26 cellular contexts compared by ENCODE assay signal in the genomic region with DNA sequence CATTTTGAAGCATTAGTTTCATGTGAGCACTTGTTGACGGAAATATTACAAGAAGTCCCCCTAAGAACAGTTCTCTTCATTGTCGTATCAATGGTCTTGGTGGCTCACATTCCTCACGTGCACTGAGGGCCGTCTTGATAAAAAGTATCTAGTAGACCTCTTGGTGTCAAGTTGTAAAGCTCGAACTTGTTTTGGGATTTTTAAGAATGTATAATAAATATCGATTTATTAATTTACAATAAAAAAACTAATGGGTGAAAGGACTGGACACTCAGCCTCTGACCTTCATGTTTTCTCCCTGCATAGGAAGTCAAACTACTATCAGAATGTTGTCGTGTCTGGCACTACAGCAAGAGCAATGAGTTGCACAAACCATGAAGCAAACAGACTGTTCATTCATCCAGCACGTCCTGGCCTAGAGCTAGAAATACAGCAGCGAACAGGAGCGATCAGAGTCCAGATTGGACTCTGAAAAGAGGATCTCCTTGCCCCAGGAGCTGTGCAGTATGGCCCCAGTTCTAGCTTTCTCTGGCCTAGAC.
"Had no signal": no experiment of that assay in that cellular context is flagged by ENCODE, and none has a peak within 500 bp of the region (broad histone marks: within the 10 kb centered on the region; RNA-seq: fewer than 3 reads in every experiment).

No MANE protein-coding gene starts in this region.

- H2AFZ ChIP-seq: PC-9 had no signal

- DNase-seq: activated CD4-positive, alpha-beta T cell treated with anti-CD3 and anti-CD28 coated beads for 36 hours; activated CD4-positive, alpha-beta T cell treated with anti-CD3 and anti-CD28 coated beads, Interleukin-2, amount 50 U/mL, for 1 hour; activated CD8-positive, alpha-beta memory T cell treated with anti-CD3 and anti-CD28 coated beads, Interleukin-2, amount 50 U/mL, for 4 hours; activated CD8-positive, alpha-beta T cell treated with anti-CD3 and anti-CD28 coated beads for 36 hours; activated gamma-delta T cell treated with Interleukin-2 at 50 U/mL for 16 hours; activated naive CD4-positive, alpha-beta T cell treated with anti-CD3 and anti-CD28 coated beads, Interleukin-2, amount 10 ng/mL, durations not matched to agents 7 days and 5 days; activated naive CD8-positive, alpha-beta T cell treated with anti-CD3 and anti-CD28 coated beads for 36 hours; activated T-cell treated with anti-CD3 and anti-CD28 coated beads, Interleukin-2, amount 50 U/mL, for 72 hours; caudate nucleus; Kasumi-1; KBM-7; MV-4-11; NCI-H1105; NCI-H1436; NCI-H1694 treated with DMSO at 0.1 percent for 48 hours; NCI-H2029 treated with DMSO at 0.1 percent for 48 hours; NCI-H510A treated with DMSO at 0.1 percent for 48 hours; NCI-H69; NK-92 treated with Interleukin-12 subunit alpha and Interleukin-12 subunit beta, amount 100 ng/mL, for 24 hours; PC-9; SIG-M5; T-cell; T-helper 2 cell; T1000; WERI-Rb-1 had no signal

- ATAC-seq: activated CD4-positive, alpha-beta T cell treated with anti-CD3 and anti-CD28 coated beads for 36 hours; activated CD8-positive, alpha-beta T cell treated with anti-CD3 and anti-CD28 coated beads for 36 hours; activated T-cell treated with anti-CD3 and anti-CD28 coated beads, Interleukin-2, amount 50 U/mL, for 72 hours; T-cell had no signal

- H3K4me2 ChIP-seq: PC-9 had no signal

- H3K36me3 ChIP-seq: WERI-Rb-1 had no signal

- H3K4me3 ChIP-seq: PC-9, SK-N-MC had no signal

- H3K27ac ChIP-seq: PC-9, SK-N-MC, WERI-Rb-1 had no signal
